17 cellular contexts compared by ENCODE assay signal in the genomic region with DNA sequence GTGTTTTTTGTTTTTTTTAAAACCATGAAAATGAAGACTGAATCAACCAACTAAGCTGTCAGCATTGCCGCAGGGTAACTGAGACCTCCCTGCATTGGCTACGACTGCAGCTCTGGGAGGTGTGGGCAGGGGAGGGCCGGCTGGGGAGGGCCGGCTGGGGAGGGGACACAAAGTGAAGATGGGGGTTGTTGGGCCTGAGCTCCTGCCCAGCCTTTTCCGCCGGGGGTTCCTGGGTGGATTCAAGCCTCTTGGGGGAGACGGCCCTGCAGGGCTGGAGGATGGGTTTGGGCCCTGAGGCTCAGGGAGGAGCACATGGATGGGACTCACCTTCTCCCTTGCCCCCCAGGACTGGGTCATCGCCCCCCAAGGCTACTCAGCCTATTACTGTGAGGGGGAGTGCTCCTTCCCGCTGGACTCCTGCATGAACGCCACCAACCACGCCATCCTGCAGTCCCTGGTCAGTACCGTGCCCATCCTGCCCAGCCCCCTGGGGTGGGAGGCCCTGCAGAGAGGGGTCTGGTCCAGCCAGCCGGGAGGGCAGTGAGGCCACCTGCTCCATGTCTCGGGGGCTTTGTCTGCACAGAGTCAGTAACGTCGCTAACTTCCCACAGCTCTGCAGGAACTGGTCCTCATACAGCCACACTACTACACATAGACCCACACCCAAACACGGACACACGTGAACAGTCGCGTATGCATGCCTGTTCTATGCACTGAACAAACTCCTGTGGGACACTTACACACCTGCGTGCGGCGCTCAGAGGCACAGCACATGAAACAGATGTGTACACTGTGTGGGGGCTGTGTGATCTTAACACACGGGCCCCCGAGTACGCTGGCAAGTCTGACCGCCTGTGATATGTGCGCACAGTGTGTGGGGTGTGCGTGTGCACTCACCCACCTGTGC. TPM values are rescaled to one million over a fixed set of nuclear protein-coding genes. Genes with fewer than 3 reads are reported as not detected.
"Had no signal": no experiment of that assay in that cellular context is flagged by ENCODE, and none has a peak within 500 bp of the region (broad histone marks: within the 10 kb centered on the region; RNA-seq: fewer than 3 reads in every experiment).

No MANE protein-coding gene starts in this region.

- FAIRE-seq: urothelium cell line had no signal

- H3K27me3 Mint-ChIP-seq: activated CD4-positive, alpha-beta memory T cell treated with anti-CD3 and anti-CD28 coated beads, Interleukin-2, amount 10 ng/mL, durations not matched to agents 7 days and 5 days; activated CD4-positive, alpha-beta T cell treated with anti-CD3 and anti-CD28 coated beads, Interleukin-2, amount 10 ng/mL, durations not matched to agents 24 days and 14 days; natural killer cell treated with Interleukin-12 subunit alpha and Interleukin-12 subunit beta and Interleukin-15 and Interleukin-18, amount 100 ng/mL, for 72 hours had no signal

- H3K9me3 ChIP-seq: ascending aorta, heart left ventricle, stomach, suprapubic skin, transverse colon had no signal

- H3K36me3 Mint-ChIP-seq: activated naive CD4-positive, alpha-beta T cell treated with anti-CD3 and anti-CD28 coated beads, Interleukin-2, amount 50 U/mL, for 72 hours; natural killer cell treated with Interleukin-12 subunit alpha and Interleukin-12 subunit beta and Interleukin-15 and Interleukin-18, amount 100 ng/mL, for 72 hours had no signal

- H3K9me3 Mint-ChIP-seq: activated CD4-positive, alpha-beta memory T cell treated with anti-CD3 and anti-CD28 coated beads, Interleukin-2, amount 10 ng/mL, durations not matched to agents 7 days and 5 days; activated CD4-positive, alpha-beta T cell treated with anti-CD3 and anti-CD28 coated beads, Interleukin-2, amount 10 ng/mL, durations not matched to agents 24 days and 14 days; activated naive CD4-positive, alpha-beta T cell treated with anti-CD3 and anti-CD28 coated beads, Interleukin-2, amount 50 U/mL, for 72 hours; activated T-cell treated with anti-CD3 and anti-CD28 coated beads, Interleukin-2, amount 50 U/mL, for 72 hours; natural killer cell treated with Interleukin-12 subunit alpha and Interleukin-12 subunit beta and Interleukin-15 and Interleukin-18, amount 100 ng/mL, for 72 hours had no signal

- H3K4me3 Mint-ChIP-seq: activated CD4-positive, alpha-beta memory T cell treated with anti-CD3 and anti-CD28 coated beads, Interleukin-2, amount 10 ng/mL, durations not matched to agents 7 days and 5 days; activated CD4-positive, alpha-beta T cell treated with anti-CD3 and anti-CD28 coated beads, Interleukin-2, amount 10 ng/mL, durations not matched to agents 24 days and 14 days; activated T-cell treated with anti-CD3 and anti-CD28 coated beads, Interleukin-2, amount 50 U/mL, for 72 hours; natural killer cell treated with Interleukin-12 subunit alpha and Interleukin-12 subunit beta and Interleukin-15 and Interleukin-18, amount 100 ng/mL, for 72 hours had no signal

- H3K27ac Mint-ChIP-seq: activated CD4-positive, alpha-beta memory T cell treated with anti-CD3 and anti-CD28 coated beads, Interleukin-2, amount 10 ng/mL, durations not matched to agents 7 days and 5 days; activated CD4-positive, alpha-beta T cell treated with anti-CD3 and anti-CD28 coated beads, Interleukin-2, amount 10 ng/mL, durations not matched to agents 24 days and 14 days; activated T-cell treated with anti-CD3 and anti-CD28 coated beads, Interleukin-2, amount 50 U/mL, for 72 hours; natural killer cell treated with Interleukin-12 subunit alpha and Interleukin-12 subunit beta and Interleukin-15 and Interleukin-18, amount 100 ng/mL, for 72 hours had no signal

- DNase-seq: activated CD4-positive, alpha-beta memory T cell treated with anti-CD3 and anti-CD28 coated beads, Interleukin-2, amount 10 ng/mL, durations not matched to agents 7 days and 5 days; activated CD4-positive, alpha-beta T cell treated with anti-CD3 and anti-CD28 coated beads, Interleukin-2, amount 10 ng/mL, durations not matched to agents 24 days and 14 days; activated T-cell treated with anti-CD3 and anti-CD28 coated beads, Interleukin-2, amount 50 U/mL, for 72 hours; heart left ventricle; left cardiac atrium; stomach; transverse colon had no signal

- H3K27me3 ChIP-seq: ascending aorta, heart left ventricle, stomach, suprapubic skin, transverse colon had no signal

- ATAC-seq: activated CD4-positive, CD25-positive, alpha-beta regulatory T cell treated with anti-CD3 and anti-CD28 coated beads, Interleukin-2, amount 50 U/mL, for 24 hours; activated naive CD4-positive, alpha-beta T cell treated with anti-CD3 and anti-CD28 coated beads, Interleukin-2, amount 50 U/mL, for 72 hours; activated T-cell treated with anti-CD3 and anti-CD28 coated beads, Interleukin-2, amount 50 U/mL, for 72 hours; left cardiac atrium; natural killer cell treated with Interleukin-12 subunit alpha and Interleukin-12 subunit beta and Interleukin-15 and Interleukin-18, amount 100 ng/mL, for 72 hours had no signal

- H3K4me3 ChIP-seq: ascending aorta, coronary artery, heart left ventricle, stomach, suprapubic skin, transverse colon had no signal

- H3K27ac ChIP-seq: ascending aorta, coronary artery, heart left ventricle, suprapubic skin, transverse colon had no signal

- H3K4me1 ChIP-seq: ascending aorta, suprapubic skin had no signal

- H3K36me3 ChIP-seq: transverse colon had no signal

RNA-seq across cellular contexts. Expression of gene BMP8A, which starts 31.5 kb away (rescaled TPM):
- total RNA-seq: activated CD4-positive, alpha-beta memory T cell treated with anti-CD3 and anti-CD28 coated beads, Interleukin-2, amount 10 ng/mL, durations not matched to agents 7 days and 5 days; activated CD4-positive, alpha-beta T cell treated with anti-CD3 and anti-CD28 coated beads, Interleukin-2, amount 10 ng/mL, durations not matched to agents 24 days and 14 days; ascending aorta; epithelial cell of proximal tubule; liver; stomach; T-helper 2 cell treated with Interferon-gamma antibody and Interleukin-4, amounts not matched to agents 100 ng/mL and 5 ng/mL, for 36 hours had no signal
- polyA plus RNA-seq: liver, stomach had no signal
